In the genomic region with DNA sequence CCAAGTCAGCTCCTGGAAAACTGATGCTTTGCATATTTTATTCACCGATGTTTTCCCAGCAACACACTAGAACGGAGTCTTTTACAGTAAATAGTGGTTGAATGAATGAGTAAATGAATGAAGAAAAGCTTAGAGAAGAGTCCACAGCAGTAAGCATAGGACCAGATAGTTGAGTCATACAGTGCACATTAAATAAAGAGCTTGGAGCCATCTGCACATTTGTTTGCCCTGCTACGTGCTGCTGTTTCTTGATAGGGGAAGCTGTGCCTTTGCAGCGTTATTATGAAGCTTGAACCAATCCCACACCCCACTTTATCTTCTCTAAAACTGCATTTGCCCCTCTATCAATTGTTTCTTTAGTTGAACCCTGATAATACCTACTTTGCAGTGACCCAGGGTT, we compare ENCODE assay signal across 8 cellular contexts. TPM values are rescaled to one million over a fixed set of nuclear protein-coding genes. Genes with fewer than 3 reads are reported as not detected.
A peak's percentile ranks its signal among the peaks of the same experiment; 100 is the strongest.
DNase-seq lines count a peak whose midpoint lies in the region; ATAC-seq and TF ChIP-seq lines count a peak whose summit lies in the region.

No MANE protein-coding gene starts in this region.

- DNase-seq in heart right ventricle (no peak), Right ventricle myocardium superior (no peak), left lung (no peak), type B pancreatic cell (ENCODE audit: extremely low spot score, unreplicated experiment) (no peak)
- DNase-seq in effector CD4-positive, alpha-beta T cell: no peak

- H3K4me1 ChIP-seq in heart right ventricle: peaks cover 0 to 23% (median 16%) of the 10 kb centered on the region in 9 donors
- peaks cover 7 to 19% of the 10 kb centered on the region in 2 donors for H3K4me1 ChIP-seq in left lung

- peak overlapping the region; percentile 96 for H3K27ac Mint-ChIP-seq in activated T-helper 17 cell treated with anti-CD3 and anti-CD28 coated beads, Interleukin-2, amount 50 U/mL, for 72 hours
- H3K27ac Mint-ChIP-seq in type B pancreatic cell: peak overlapping the region; percentile 98

- H3K9me3 ChIP-seq in heart right ventricle (no peaks in the 10 kb centered on the region), left lung (no peaks in the 10 kb centered on the region)

- 9 to 12% methylated on average over 4 of the region's 4 CpGs for WGBS in heart right ventricle, 2 donors

- no peak for TF ChIP-seq CTCF in heart right ventricle (IDR thresholded peaks at IDR 0.05)
- TF ChIP-seq CTCF in left lung (IDR thresholded peaks at IDR 0.05): no peak
- no peak for TF ChIP-seq CTCF in type B pancreatic cell (conservative IDR thresholded peaks at IDR 0.05)

- H3K9me3 Mint-ChIP-seq in activated T-helper 17 cell treated with anti-CD3 and anti-CD28 coated beads, Interleukin-2, amount 50 U/mL, for 72 hours: no peaks in the 10 kb centered on the region
- H3K9me3 Mint-ChIP-seq in type B pancreatic cell: no peaks in the 10 kb centered on the region

- peaks cover 0 to 6% (median 0%) of the 10 kb centered on the region in 9 donors for H3K36me3 ChIP-seq in heart right ventricle
- no peaks in the 10 kb centered on the region for H3K36me3 ChIP-seq in left lung

- H3K27me3 ChIP-seq in heart right ventricle: no peaks in the 10 kb centered on the region
- H3K27me3 ChIP-seq in left lung: no peaks in the 10 kb centered on the region

- H3K27ac ChIP-seq in heart right ventricle: peak overlapping the region in 4 of 10 donors; percentile 87 to 94 (median 90)
- H3K27ac ChIP-seq in left lung: peak overlapping the region in 1 of 2 donors; percentile 87

- H3K4me3 ChIP-seq in heart right ventricle (peak overlapping the region in 9 of 10 donors; percentile 65 to 93 (median 84)), left lung (peak overlapping the region; percentile 76 to 81)

- ATAC-seq in heart right ventricle (no peak), Right ventricle myocardium superior (ENCODE audit: poor library complexity) (no peak), left lung (no peak), HG03432 (IDR thresholded peaks at IDR 0.05; ENCODE audit: unreplicated experiment) (no peak), HG03139 (IDR thresholded peaks at IDR 0.05; ENCODE audit: unreplicated experiment) (no peak)
- ATAC-seq in activated T-helper 17 cell treated with anti-CD3 and anti-CD28 coated beads, Interleukin-2, amount 50 U/mL, for 72 hours (replicated peaks): peak; percentile 15

- peaks cover 27% of the 10 kb centered on the region for H3K4me1 Mint-ChIP-seq in activated T-helper 17 cell treated with anti-CD3 and anti-CD28 coated beads, Interleukin-2, amount 50 U/mL, for 72 hours
- peaks cover 5% of the 10 kb centered on the region for H3K4me1 Mint-ChIP-seq in type B pancreatic cell (ENCODE audit: unreplicated experiment)

- intact Hi-C loops in heart right ventricle (cut with DNase I): loop anchor here in 1 of 10 donors (10.0 kb wide), 1 partner anchor 60 kb away; no protein-coding TSS in a partner anchor
- intact Hi-C loops in Right ventricle myocardium superior (cut with DNase I): no loop called here
- intact Hi-C loops in left lung (cut with DNase I): no loop called here

- H3K36me3 Mint-ChIP-seq in activated T-helper 17 cell treated with anti-CD3 and anti-CD28 coated beads, Interleukin-2, amount 50 U/mL, for 72 hours (ENCODE audit: low read depth): peaks cover 20% of the 10 kb centered on the region
- peaks cover 8% of the 10 kb centered on the region for H3K36me3 Mint-ChIP-seq in type B pancreatic cell

- peak overlapping the region; percentile 84 for H3K4me3 Mint-ChIP-seq in activated T-helper 17 cell treated with anti-CD3 and anti-CD28 coated beads, Interleukin-2, amount 50 U/mL, for 72 hours
- H3K4me3 Mint-ChIP-seq in type B pancreatic cell: peak overlapping the region; percentile 92

- no peaks in the 10 kb centered on the region for H3K27me3 Mint-ChIP-seq in activated T-helper 17 cell treated with anti-CD3 and anti-CD28 coated beads, Interleukin-2, amount 50 U/mL, for 72 hours
- H3K27me3 Mint-ChIP-seq in type B pancreatic cell: peaks cover 9% of the 10 kb centered on the region

RNA-seq across cellular contexts. Expression of a gene that starts 1.2 kb away (rescaled TPM):
- total RNA-seq in heart right ventricle: 10 to 100 TPM; 16.7 to 30.6 (median 25.0) TPM
- polyA plus RNA-seq in heart right ventricle: 1 to 10 TPM; 6.2 to 7.0 TPM
- total RNA-seq in Right ventricle myocardium superior: 16.2 TPM
- total RNA-seq in activated T-helper 17 cell treated with anti-CD3 and anti-CD28 coated beads, Interleukin-2, amount 50 U/mL, for 72 hours: 10 to 100 TPM; 28.5 to 44.5 TPM
- total RNA-seq in left lung: 10 to 100 TPM; 16.7 to 20.3 TPM
- total RNA-seq in type B pancreatic cell (ENCODE audit: low replicate concordance): 19.2 and 30.5 TPM in 2 replicates
